ENCODE assay signal across 9 cellular contexts in genomic region chr7:5636446-5636835, GRCh38. TPM values are rescaled to one million over a fixed set of nuclear protein-coding genes. Genes with fewer than 3 reads are reported as not detected.
DNase-seq lines count a peak whose midpoint lies in the region; ATAC-seq, FAIRE-seq and TF ChIP-seq lines count a peak whose summit lies in the region.
"Had no signal": no experiment of that assay in that cellular context is flagged by ENCODE, and none has a peak within 500 bp of the region (broad histone marks: within the 10 kb centered on the region; RNA-seq: fewer than 3 reads in every experiment).

No MANE protein-coding gene starts in this region.

- BruUV-seq in endothelial cell of umbilical vein (replicated peaks; lab: Mats Ljungman, UMichigan), result TSS peak; percentile 8

- H3K9ac ChIP-seq in endothelial cell of umbilical vein (replicated peaks; ENCODE audit: extremely low read depth, insufficient read depth, low read length), result no peak overlapping the region

- H2AFZ ChIP-seq in endothelial cell of umbilical vein (ENCODE audit: low read depth, low read length), result no peak overlapping the region

- intact Hi-C loops in heart right ventricle (cut with DNase I), result loop anchor here in 1 of 10 donors (5.0 kb wide), 1 partner anchor 39 kb away; no protein-coding TSS in a partner anchor
- intact Hi-C loops in cardiac septum (cut with DNase I), result no loop called here
- intact Hi-C loops in endothelial cell of umbilical vein (cut with micrococcal nuclease), result no loop called here

- ATAC-seq in heart right ventricle, result no peak

- CTCF ChIA-PET in endothelial cell of umbilical vein (lab: Charles Lee), result interaction anchor here (1.3 to 2.6 kb wide), 3 partner anchors 17 to 42 kb away, joined by 3 to 7 read pairs (median 7); no protein-coding TSS in a partner anchor

- TF ChIP-seq CTCF in heart right ventricle (IDR thresholded peaks at IDR 0.05) (no peak), endothelial cell of umbilical vein (IDR thresholded peaks at IDR 0.05; ENCODE audit: extremely low read depth in 1 of 2, insufficient read depth in 1 of 2, low read depth in 1 of 2, low read length in 2 of 2) (no peak)

- no peak for DNase-seq in heart right ventricle
- no peak for DNase-seq in cardiac septum (ENCODE audit: low spot score)
- DNase-seq in endothelial cell of umbilical vein (ENCODE audit: low read depth, low spot score), result peak; percentile 51
- peak; percentile 67 for DNase-seq in myocyte (ENCODE audit: low read depth)
- no peak for DNase-seq in ecto neural progenitor cell (ENCODE audit: low spot score)
- DNase-seq in SW480 (ENCODE audit: low spot score), result no peak
- DNase-seq in stimulated activated CD4-positive, alpha-beta T cell treated with anti-CD3 and anti-CD28 coated beads, Interleukin-2, amount 100 ng/mL, for 24 hours, result no peak
- no peak for DNase-seq in stimulated activated CD4-positive, alpha-beta T cell treated with anti-CD3 and anti-CD28 coated beads, Interleukin-1b, Interleukin-23, amount 100 ng/mL, for 48 hours
- DNase-seq: activated naive CD4-positive, alpha-beta T cell treated with Interleukin-2 at 50 U/mL for 16 hours had no signal

- peaks cover 0 to 64% (median 18%) of the 10 kb centered on the region in 9 donors for H3K36me3 ChIP-seq in heart right ventricle
- H3K36me3 ChIP-seq in endothelial cell of umbilical vein (ENCODE audit: control insufficient read depth in 2 of 2, extremely low read depth in 1 of 2, insufficient read depth in 2 of 2, low read length in 2 of 2), result no peaks in the 10 kb centered on the region

- 54 to 58% methylated on average over 9 of the region's 9 CpGs for WGBS in heart right ventricle, 2 donors

- no peaks in the 10 kb centered on the region for H4K20me1 ChIP-seq in endothelial cell of umbilical vein (replicated peaks; ENCODE audit: control insufficient read depth, extremely low read depth, insufficient read depth, low read length)

- H3K9me3 ChIP-seq in heart right ventricle, result no peaks in the 10 kb centered on the region
- no peaks in the 10 kb centered on the region for H3K9me3 ChIP-seq in endothelial cell of umbilical vein (replicated peaks; ENCODE audit: control insufficient read depth, insufficient read depth, low read length)

- no peak for FAIRE-seq in endothelial cell of umbilical vein (lab: Jason Lieb, UNC)

- dilution Hi-C loops in endothelial cell of umbilical vein (cut with MboI; ENCODE audit: extremely low pct_ligation_motif_present, low sequenced_read_pairs), result no loop called here

- no peaks in the 10 kb centered on the region for H3K9me1 ChIP-seq in endothelial cell of umbilical vein (replicated peaks; ENCODE audit: control insufficient read depth, extremely low read depth, insufficient read depth, low read length)

- peaks cover 17 to 62% (median 56%) of the 10 kb centered on the region in 9 donors for H3K4me1 ChIP-seq in heart right ventricle
- peaks cover 37% of the 10 kb centered on the region for H3K4me1 ChIP-seq in endothelial cell of umbilical vein (ENCODE audit: control insufficient read depth, extremely low read depth, insufficient read depth, low read length)

- H3K4me3 ChIP-seq in heart right ventricle, result peak overlapping the region in 1 of 10 donors; percentile 8
- H3K4me3 ChIP-seq in endothelial cell of umbilical vein (replicated peaks in 1 of 3; ENCODE audit: insufficient read depth in 1 of 3, low read depth in 1 of 3, low read length in 3 of 3), result no peak overlapping the region

- peak overlapping the region; percentile 29 for H3K4me2 ChIP-seq in endothelial cell of umbilical vein (ENCODE audit: insufficient read depth, low read length)

- H3K79me2 ChIP-seq in endothelial cell of umbilical vein (ENCODE audit: control insufficient read depth, insufficient read depth, low read length), result no peaks in the 10 kb centered on the region

- no peak for TF ChIP-seq POLR2A in endothelial cell of umbilical vein (IDR thresholded peaks at IDR 0.05; ENCODE audit: low read depth, low read length)

- H3K27ac ChIP-seq in heart right ventricle (peak overlapping the region in 9 of 10 donors; percentile 8 to 74 (median 52)), endothelial cell of umbilical vein (ENCODE audit: insufficient read depth, low read depth, low read length) (peak overlapping the region; percentile 16)

- POLR2A ChIA-PET in endothelial cell of umbilical vein (lab: Charles Lee), result interaction anchor here (1.0 kb wide), 1 partner anchor 25 kb away, joined by 3 read pairs; no protein-coding TSS in a partner anchor

- no peaks in the 10 kb centered on the region for H3K27me3 ChIP-seq in heart right ventricle
- no peaks in the 10 kb centered on the region for H3K27me3 ChIP-seq in endothelial cell of umbilical vein (ENCODE audit: control insufficient read depth in 2 of 2, insufficient read depth in 2 of 2, low read length in 2 of 2)

TF ChIP-seq in endothelial cell of umbilical vein, 7 proteins besides CTCF, POLR2A, EP300 and RAD21:
- TF ChIP-seq POLR2AphosphoS5 (IDR thresholded peaks at IDR 0.05; ENCODE audit: insufficient read depth, low read depth, low read length) (no peak), GATA2 (IDR thresholded peaks at IDR 0.05; ENCODE audit: insufficient read depth, insufficient read length, low read depth, low read length) (no peak), JUN (IDR thresholded peaks at IDR 0.05; ENCODE audit: borderline replicate concordance, insufficient read depth, insufficient read length, low read depth) (no peak), EZH2 (IDR thresholded peaks at IDR 0.05; ENCODE audit: borderline replicate concordance, low read depth, low read length, severe bottlenecking) (no peak)
- TF ChIP-seq, protein P1, sequence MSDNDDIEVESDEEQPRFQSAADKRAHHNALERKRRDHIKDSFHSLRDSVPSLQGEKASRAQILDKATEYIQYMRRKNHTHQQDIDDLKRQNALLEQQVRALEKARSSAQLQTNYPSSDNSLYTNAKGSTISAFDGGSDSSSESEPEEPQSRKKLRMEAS (IDR thresholded peaks at IDR 0.05; ENCODE audit: insufficient read depth, insufficient read length), result no peak

RNA-seq across cellular contexts. Expression of gene FSCN1, which starts 43.8 kb away (rescaled TPM):
- total RNA-seq in heart right ventricle (10 to 100 TPM in 7 of 10 donors, 1 to 10 TPM in 3; 7.9 to 42.6 (median 15.9) TPM), cardiac septum (32.2 TPM), endothelial cell of umbilical vein (456 and 487 TPM in 2 replicates), myocyte (159 and 214 TPM in 2 replicates)
- polyA plus RNA-seq in heart right ventricle (10 to 100 TPM in 1 of 2 donors, 1 to 10 TPM in 1; 6.9 to 24.0 TPM), endothelial cell of umbilical vein (339 and 407 TPM in 2 replicates)
- polyA plus RNA-seq in endothelial cell of umbilical vein (2011; cell fraction: cytosol; rRNA removed), result 155 and 249 TPM in 2 replicates
- polyA plus RNA-seq in endothelial cell of umbilical vein (2011; cell fraction: nucleus; rRNA removed), result 105 and 109 TPM in 2 replicates
- polyA plus RNA-seq in endothelial cell of umbilical vein (2012), result 157 and 195 TPM in 2 replicates
- polyA minus RNA-seq in endothelial cell of umbilical vein, result 156 and 210 TPM in 2 replicates
- polyA minus RNA-seq in endothelial cell of umbilical vein (2011; cell fraction: cytosol; rRNA and poly(A)+ RNA removed), result 151 TPM
- 48.7 and 105 TPM in 2 replicates for polyA minus RNA-seq in endothelial cell of umbilical vein (2011; cell fraction: nucleus; rRNA and poly(A)+ RNA removed)
- polyA plus RNA-seq in myocyte (2012), result 259 TPM

Comparison
In these comparisons a context has a peak if more than half of its experiments do, and no peak if none do; other contexts are left out.
1. DNase-seq: peak in endothelial cell of umbilical vein (single experiment) and myocyte (single experiment); none in heart right ventricle (0 of 2), cardiac septum (single experiment), ecto neural progenitor cell (single experiment), SW480 (single experiment), stimulated activated CD4-positive, alpha-beta T cell treated with anti-CD3 and anti-CD28 coated beads, Interleukin-2, amount 100 ng/mL, for 24 hours (0 of 2) and stimulated activated CD4-positive, alpha-beta T cell treated with anti-CD3 and anti-CD28 coated beads, Interleukin-1b, Interleukin-23, amount 100 ng/mL, for 48 hours (single experiment).